Comparison of ENCODE assay signal across 8 cellular contexts in the genomic region with DNA sequence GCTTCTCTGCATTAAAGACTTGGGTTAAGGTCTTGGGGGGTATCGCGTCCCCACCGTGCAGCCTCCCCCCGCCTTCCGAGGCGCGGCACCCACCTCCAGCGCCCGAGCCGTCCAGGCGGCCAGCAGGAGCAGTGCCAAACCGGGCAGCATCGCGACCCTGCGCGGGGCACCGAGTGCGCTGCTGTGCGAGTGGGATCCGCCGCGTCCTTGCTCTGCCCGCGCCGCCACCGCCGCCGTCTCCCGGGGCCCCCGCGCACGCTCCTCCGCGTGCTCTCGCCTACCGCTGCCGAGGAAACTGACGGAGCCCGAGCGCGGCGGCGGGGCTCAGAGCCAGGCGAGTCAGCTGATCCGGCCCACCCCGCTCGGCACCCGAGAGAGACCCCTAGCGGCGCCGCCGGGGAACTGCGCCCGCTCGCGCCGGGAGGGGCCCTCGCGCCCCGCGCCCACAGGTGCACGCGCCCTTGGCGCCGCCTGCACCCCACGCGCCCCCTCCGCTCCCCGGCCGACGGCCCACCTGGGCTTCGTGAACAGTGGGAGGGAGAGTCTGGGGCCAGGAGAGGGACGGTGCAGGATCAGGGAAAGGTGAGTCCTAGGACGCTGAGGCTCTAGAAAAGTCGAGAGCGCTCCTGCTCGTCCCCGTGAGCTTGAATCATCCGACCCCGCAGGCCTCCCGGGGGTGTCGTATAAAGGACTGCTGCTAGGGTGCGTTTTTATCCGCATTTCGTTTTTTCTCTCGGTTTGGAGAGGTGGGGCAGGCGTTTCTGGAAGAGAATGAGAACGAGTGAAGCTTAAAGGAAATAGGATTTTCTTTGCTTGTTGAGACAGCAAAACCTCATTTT. TPM values are rescaled to one million over a fixed set of nuclear protein-coding genes. Genes with fewer than 3 reads are reported as not detected.
DNase-seq lines count a peak whose midpoint lies in the region; ATAC-seq and TF ChIP-seq lines count a peak whose summit lies in the region.

A gene (minus strand): TSS at position 300 of the 839 bp plus-strand sequence. CDS start 150 bp downstream, at position 150.

- peak; percentile 99 for TF ChIP-seq CTCF in neural cell (IDR thresholded peaks at IDR 0.05; ENCODE audit: poor library complexity, severe bottlenecking)

- TF ChIP-seq EP300 in neural cell (conservative IDR thresholded peaks at IDR 0.05; ENCODE audit: poor library complexity, severe bottlenecking), result peak; percentile 65

- peaks cover 11% of the 10 kb centered on the region for H3K27me3 Mint-ChIP-seq in stimulated activated naive CD8-positive, alpha-beta T cell treated with anti-CD3 and anti-CD28 coated beads, Interleukin-15, amount 100 ng/mL, for 72 hours

- H3K9ac ChIP-seq in HUES64 (ENCODE audit: low read depth, low read length) (peak within 1 kb of the TSS; percentile 97), neural cell (ENCODE audit: low read length) (peak within 1 kb of the TSS; percentile 94)

- peaks cover 37% of the 10 kb centered on the region for H3K4me1 ChIP-seq in HUES64 (ENCODE audit: insufficient read depth, low read length)

- under 1% methylated on average over 87 of the region's 88 CpGs for WGBS in HUES64

- H4K20me1 ChIP-seq in neural cell (ENCODE audit: insufficient read depth), result no peaks in the 10 kb centered on the region

- no peaks in the 10 kb centered on the region for H3F3A ChIP-seq in neural cell (ENCODE audit: insufficient read depth, low read length, poor library complexity, severe bottlenecking)

- peak; percentile 81 for TF ChIP-seq RAD21 in neural cell (conservative IDR thresholded peaks at IDR 0.05)

- peaks cover 43% of the 10 kb centered on the region for H3K79me2 ChIP-seq in neural cell (replicated peaks; ENCODE audit: insufficient read depth, low read length)

- H2AFZ ChIP-seq in neural cell (ENCODE audit: low read depth, low read length), result peak within 1 kb of the TSS; percentile 97

- H3K36me3 ChIP-seq in HUES64 (ENCODE audit: insufficient read depth, low read length), result no peaks in the 10 kb centered on the region
- H3K36me3 ChIP-seq in neural cell (ENCODE audit: insufficient read depth, low read length), result no peaks in the 10 kb centered on the region

- peaks cover 39% of the 10 kb centered on the region for H3K4me1 Mint-ChIP-seq in stimulated activated naive CD8-positive, alpha-beta T cell treated with anti-CD3 and anti-CD28 coated beads, Interleukin-15, amount 100 ng/mL, for 72 hours

- H3K27me3 ChIP-seq in HUES64 (ENCODE audit: insufficient read depth, low read length) (no peaks in the 10 kb centered on the region), neural cell (ENCODE audit: insufficient read depth, low read depth, low read length) (no peaks in the 10 kb centered on the region)

- H3K27ac ChIP-seq in HUES64 (ENCODE audit: low read depth, low read length) (peak within 1 kb of the TSS; percentile 78), neural cell (ENCODE audit: low read length) (peak within 1 kb of the TSS; percentile 95)

- H3K4me3 ChIP-seq in HUES64 (ENCODE audit: low read length) (peak within 1 kb of the TSS; percentile 95), neural cell (ENCODE audit: low read length) (peak within 1 kb of the TSS; percentile 86)

- peak within 1 kb of the TSS; percentile 92 to 93 for H3K27ac Mint-ChIP-seq in stimulated activated naive CD8-positive, alpha-beta T cell treated with anti-CD3 and anti-CD28 coated beads, Interleukin-15, amount 100 ng/mL, for 72 hours

- H3K4me2 ChIP-seq in neural cell (ENCODE audit: low read length), result peak within 1 kb of the TSS; percentile 44

- H3K9me2 ChIP-seq in neural cell (ENCODE audit: insufficient read depth, low read length), result no peaks in the 10 kb centered on the region

- peak; percentile 93 for DNase-seq in DMS 273 (lab: John Stamatoyannopoulos, UW; ENCODE audit: unreplicated experiment)
- DNase-seq in RPMI7951 (ENCODE audit: low read depth), result peak; percentile 54
- peak; percentile 96 for DNase-seq in activated effector memory CD4-positive, alpha-beta T cell treated with anti-CD3 and anti-CD28 coated beads, Interleukin-2, amount 50 U/mL, for 16 hours
- peak; percentile 45 for DNase-seq in fibroblast of the conjunctiva (ENCODE audit: low read depth)
- peak; percentile 88 to 95 for DNase-seq in stimulated activated naive CD8-positive, alpha-beta T cell treated with anti-CD3 and anti-CD28 coated beads, Interleukin-15, amount 100 ng/mL, for 72 hours

- H3K4me3 Mint-ChIP-seq in stimulated activated naive CD8-positive, alpha-beta T cell treated with anti-CD3 and anti-CD28 coated beads, Interleukin-15, amount 100 ng/mL, for 72 hours, result peak within 1 kb of the TSS; percentile 95 to 98

- no peaks in the 10 kb centered on the region for H3K9me3 Mint-ChIP-seq in stimulated activated naive CD8-positive, alpha-beta T cell treated with anti-CD3 and anti-CD28 coated beads, Interleukin-15, amount 100 ng/mL, for 72 hours

- H3K9me3 ChIP-seq in HUES64 (ENCODE audit: insufficient read depth, low read depth, low read length) (no peaks in the 10 kb centered on the region), neural cell (ENCODE audit: low read length) (no peaks in the 10 kb centered on the region)

- peak; percentile 70 for ATAC-seq in GM21423 (IDR thresholded peaks at IDR 0.05; ENCODE audit: unreplicated experiment)
- peak; percentile 88 for ATAC-seq in stimulated activated naive CD8-positive, alpha-beta T cell treated with anti-CD3 and anti-CD28 coated beads, Interleukin-15, amount 100 ng/mL, for 72 hours

TF ChIP-seq in neural cell, 6 proteins besides CTCF, POLR2A, EP300 and RAD21:
- TF ChIP-seq SMC3 (conservative IDR thresholded peaks at IDR 0.05; ENCODE audit: poor library complexity) (peak; percentile 84), TAF1 (IDR thresholded peaks at IDR 0.05; ENCODE audit: low read depth) (peak; percentile 98), MXI1 (conservative IDR thresholded peaks at IDR 0.05; ENCODE audit: poor library complexity, severe bottlenecking) (peak; percentile 89), EZH2 (IDR thresholded peaks at IDR 0.05; ENCODE audit: borderline replicate concordance, insufficient read depth, low read length, poor library complexity, severe bottlenecking) (no peak), POLR2AphosphoS5 (IDR thresholded peaks at IDR 0.05) (peak; percentile 95)
- TF ChIP-seq, protein P1, sequence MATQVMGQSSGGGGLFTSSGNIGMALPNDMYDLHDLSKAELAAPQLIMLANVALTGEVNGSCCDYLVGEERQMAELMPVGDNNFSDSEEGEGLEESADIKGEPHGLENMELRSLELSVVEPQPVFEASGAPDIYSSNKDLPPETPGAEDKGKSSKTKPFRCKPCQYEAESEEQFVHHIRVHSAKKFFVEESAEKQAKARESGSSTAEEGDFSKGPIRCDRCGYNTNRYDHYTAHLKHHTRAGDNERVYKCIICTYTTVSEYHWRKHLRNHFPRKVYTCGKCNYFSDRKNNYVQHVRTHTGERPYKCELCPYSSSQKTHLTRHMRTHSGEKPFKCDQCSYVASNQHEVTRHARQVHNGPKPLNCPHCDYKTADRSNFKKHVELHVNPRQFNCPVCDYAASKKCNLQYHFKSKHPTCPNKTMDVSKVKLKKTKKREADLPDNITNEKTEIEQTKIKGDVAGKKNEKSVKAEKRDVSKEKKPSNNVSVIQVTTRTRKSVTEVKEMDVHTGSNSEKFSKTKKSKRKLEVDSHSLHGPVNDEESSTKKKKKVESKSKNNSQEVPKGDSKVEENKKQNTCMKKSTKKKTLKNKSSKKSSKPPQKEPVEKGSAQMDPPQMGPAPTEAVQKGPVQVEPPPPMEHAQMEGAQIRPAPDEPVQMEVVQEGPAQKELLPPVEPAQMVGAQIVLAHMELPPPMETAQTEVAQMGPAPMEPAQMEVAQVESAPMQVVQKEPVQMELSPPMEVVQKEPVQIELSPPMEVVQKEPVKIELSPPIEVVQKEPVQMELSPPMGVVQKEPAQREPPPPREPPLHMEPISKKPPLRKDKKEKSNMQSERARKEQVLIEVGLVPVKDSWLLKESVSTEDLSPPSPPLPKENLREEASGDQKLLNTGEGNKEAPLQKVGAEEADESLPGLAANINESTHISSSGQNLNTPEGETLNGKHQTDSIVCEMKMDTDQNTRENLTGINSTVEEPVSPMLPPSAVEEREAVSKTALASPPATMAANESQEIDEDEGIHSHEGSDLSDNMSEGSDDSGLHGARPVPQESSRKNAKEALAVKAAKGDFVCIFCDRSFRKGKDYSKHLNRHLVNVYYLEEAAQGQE (IDR thresholded peaks at IDR 0.05; ENCODE audit: borderline replicate concordance), result peak; percentile 90

RNA-seq across cellular contexts. Expression of the gene that starts here (rescaled TPM):
- polyA plus RNA-seq in HUES64 (2013, experiment 1 of 2), result 335 TPM
- polyA plus RNA-seq in HUES64 (2013, experiment 2 of 2), result 380 TPM
- 72.7 and 75.9 TPM in 2 replicates for total RNA-seq in RPMI7951 (2014; rRNA removed; shearing (Covaris generic))
- 462 and 470 TPM in 2 replicates for polyA plus RNA-seq in neural cell
- polyA minus RNA-seq in neural cell, result 570 and 576 TPM in 2 replicates

Comparison
In these comparisons a context has a peak if more than half of its experiments do, and no peak if none do; other contexts are left out.
1. Peak in every context shown above with its lines: DNase-seq, ATAC-seq, H3K4me3 ChIP-seq and H3K27ac ChIP-seq.
2. DNase-seq: peak in every context shown above with its lines; median percentile 96 in activated effector memory CD4-positive, alpha-beta T cell treated with anti-CD3 and anti-CD28 coated beads, Interleukin-2, amount 50 U/mL, for 16 hours; 93 in DMS 273; 92 in stimulated activated naive CD8-positive, alpha-beta T cell treated with anti-CD3 and anti-CD28 coated beads, Interleukin-15, amount 100 ng/mL, for 72 hours; 54 in RPMI7951; 45 in fibroblast of the conjunctiva.